19 cellular contexts compared by ENCODE assay signal in genomic region chrX:40079572-40079971, GRCh38. TPM values are rescaled to one million over a fixed set of nuclear protein-coding genes. Genes with fewer than 3 reads are reported as not detected.
DNase-seq lines count a peak whose midpoint lies in the region; ATAC-seq and TF ChIP-seq lines count a peak whose summit lies in the region.
"Had no signal": no experiment of that assay in that cellular context is flagged by ENCODE, and none has a peak within 500 bp of the region (broad histone marks: within the 10 kb centered on the region; RNA-seq: fewer than 3 reads in every experiment).

No MANE protein-coding gene starts in this region.

- H3K4me1 Mint-ChIP-seq in brain = peaks cover 76% of the 10 kb centered on the region
- H3K4me1 Mint-ChIP-seq in nephron = peaks cover 63% of the 10 kb centered on the region
- peaks cover 8 to 28% of the 10 kb centered on the region in 2 donors for H3K4me1 Mint-ChIP-seq in natural killer cell treated with Interleukin-12 subunit alpha and Interleukin-12 subunit beta and Interleukin-15 and Interleukin-18, amount 100 ng/mL, for 72 hours (ENCODE audit: low read depth in 2 of 2)

- H3K27me3 Mint-ChIP-seq in brain (peaks cover 8% of the 10 kb centered on the region), nephron (ENCODE audit: low read depth) (no peaks in the 10 kb centered on the region)
- peaks cover 0 to 7% of the 10 kb centered on the region in 2 donors for H3K27me3 Mint-ChIP-seq in natural killer cell treated with Interleukin-12 subunit alpha and Interleukin-12 subunit beta and Interleukin-15 and Interleukin-18, amount 100 ng/mL, for 72 hours
- H3K27me3 Mint-ChIP-seq: CD4-positive, alpha-beta T cell had no signal

- H3K36me3 Mint-ChIP-seq in brain = peaks cover 32% of the 10 kb centered on the region
- H3K36me3 Mint-ChIP-seq in nephron (ENCODE audit: low read depth) = peaks cover 19% of the 10 kb centered on the region
- no peaks in the 10 kb centered on the region for H3K36me3 Mint-ChIP-seq in natural killer cell treated with Interleukin-12 subunit alpha and Interleukin-12 subunit beta and Interleukin-15 and Interleukin-18, amount 100 ng/mL, for 72 hours

- no peaks in the 10 kb centered on the region for H3K36me3 ChIP-seq in brain microvascular endothelial cell (replicated peaks)

- H3K4me3 Mint-ChIP-seq in brain (peak overlapping the region; percentile 22 to 75 (median 66)), nephron (peak overlapping the region in 1 of 3 experiments; percentile 43)
- H3K4me3 Mint-ChIP-seq in natural killer cell treated with Interleukin-12 subunit alpha and Interleukin-12 subunit beta and Interleukin-15 and Interleukin-18, amount 100 ng/mL, for 72 hours = no peak overlapping the region

- peaks cover 0 to 3% (median 0%) of the 10 kb centered on the region in 5 experiments for H3K9me3 Mint-ChIP-seq in brain
- no peaks in the 10 kb centered on the region for H3K9me3 Mint-ChIP-seq in nephron
- H3K9me3 Mint-ChIP-seq in natural killer cell treated with Interleukin-12 subunit alpha and Interleukin-12 subunit beta and Interleukin-15 and Interleukin-18, amount 100 ng/mL, for 72 hours = no peaks in the 10 kb centered on the region
- H3K9me3 Mint-ChIP-seq: CD4-positive, alpha-beta T cell had no signal

- H3K27ac ChIP-seq in 22Rv1 (peak overlapping the region; percentile 12; the same call in 1 of the 2 replicates), brain microvascular endothelial cell (no peak overlapping the region)
- H3K27ac ChIP-seq: KMS-11 had no signal

- TF ChIP-seq CTCF in 22Rv1 (IDR thresholded peaks at IDR 0.05) = no peak
- TF ChIP-seq CTCF in brain (conservative IDR thresholded peaks at IDR 0.05) = no peak
- no peak for TF ChIP-seq CTCF in nephron (IDR thresholded peaks at IDR 0.05; ENCODE audit: unreplicated experiment in 3 of 3)
- no peak for TF ChIP-seq CTCF in brain microvascular endothelial cell (IDR thresholded peaks at IDR 0.05; ENCODE audit: low read depth, low read length, missing control alignments)

- DNase-seq in ELF-1 (ENCODE audit: low read depth, low spot score) (peak; percentile 27), RPMI8226 (no peak), brain microvascular endothelial cell (no peak)
- no peak for DNase-seq in natural killer cell treated with Interleukin-12 subunit alpha and Interleukin-12 subunit beta and Interleukin-15 and Interleukin-18, amount 100 ng/mL, for 72 hours (ENCODE audit: low spot score)
- DNase-seq in activated naive CD4-positive, alpha-beta T cell treated with Interleukin-2 at 50 U/mL for 16 hours = no peak
- DNase-seq: CD4-positive, alpha-beta T cell; DMS79 treated with DMSO at 0.1 percent for 48 hours; GDM1; GOT3; NCI-H1105; NCI-H187; NCI-H446 treated with DMSO at 0.1 percent for 48 hours; NCI-H748 treated with DMSO at 0.1 percent for 48 hours had no signal

- H3K27me3 ChIP-seq in brain microvascular endothelial cell (replicated peaks) = no peaks in the 10 kb centered on the region

- ATAC-seq in natural killer cell treated with Interleukin-12 subunit alpha and Interleukin-12 subunit beta and Interleukin-15 and Interleukin-18, amount 100 ng/mL, for 72 hours = no peak
- ATAC-seq: HepG2, Right ventricle myocardium inferior had no signal

- H3K27ac Mint-ChIP-seq in brain (peak overlapping the region; percentile 50 to 94 (median 86)), nephron (peak overlapping the region; percentile 66 to 78 (median 73))
- H3K27ac Mint-ChIP-seq in natural killer cell treated with Interleukin-12 subunit alpha and Interleukin-12 subunit beta and Interleukin-15 and Interleukin-18, amount 100 ng/mL, for 72 hours = no peak overlapping the region
- H3K27ac Mint-ChIP-seq: CD4-positive, alpha-beta T cell had no signal

- in situ Hi-C loops in brain microvascular endothelial cell (cut with HindIII; ENCODE audit: low pct_ligation_motif_present, low sequenced_read_pairs) = no loop called here

- H3K4me3 ChIP-seq in brain microvascular endothelial cell (ENCODE audit: low read depth, low read length) = no peak overlapping the region

RNA-seq across cellular contexts. Expression of gene BCOR, which starts 18.2 kb away (rescaled TPM):
- polyA plus RNA-seq in brain (ENCODE audit: insufficient read depth, low read depth, low replicate concordance) = 41.6 TPM
- 10 to 100 TPM; 52.3 to 56.7 TPM for total RNA-seq in natural killer cell treated with Interleukin-12 subunit alpha and Interleukin-12 subunit beta and Interleukin-15 and Interleukin-18, amount 100 ng/mL, for 72 hours

Comparison
In these comparisons a context has a peak if more than half of its experiments do, and no peak if none do; other contexts are left out.
1. H3K27ac Mint-ChIP-seq: peak in brain (5 of 5) and nephron (3 of 3); none in natural killer cell treated with Interleukin-12 subunit alpha and Interleukin-12 subunit beta and Interleukin-15 and Interleukin-18, amount 100 ng/mL, for 72 hours (0 of 2).